Comparison of ENCODE assay signal across 3 cellular contexts in genomic region chr1:95186149-95186548, GRCh38.
"Had no signal": no experiment of that assay in that cellular context is flagged by ENCODE, and none has a peak within 500 bp of the region (broad histone marks: within the 10 kb centered on the region; RNA-seq: fewer than 3 reads in every experiment).

No MANE protein-coding gene starts in this region.

- ATAC-seq: GM12878 had no signal

- DNase-seq: GDM1, GF-D8 had no signal

- H3K4me3 ChIP-seq: GM12878 had no signal
